8 cellular contexts compared by ENCODE assay signal in genomic region chr3:58414538-58415197, GRCh38. TPM values are rescaled to one million over a fixed set of nuclear protein-coding genes. Genes with fewer than 3 reads are reported as not detected.
DNase-seq lines count a peak whose midpoint lies in the region; ATAC-seq and TF ChIP-seq lines count a peak whose summit lies in the region.

No MANE protein-coding gene starts in this region.

- H3K27ac Mint-ChIP-seq in CD4-positive, alpha-beta memory T cell, result peak overlapping the region in 1 of 7 donors; percentile 47
- H3K27ac Mint-ChIP-seq in neural crest cell (ENCODE audit: unreplicated experiment), result no peak overlapping the region

- TF ChIP-seq CTCF in fibroblast of mammary gland (conservative IDR thresholded peaks at IDR 0.05; ENCODE audit: control insufficient read depth, insufficient read depth, low read depth, low read length), result peak; percentile 84
- peak; percentile 79 for TF ChIP-seq CTCF in neural crest cell (conservative IDR thresholded peaks at IDR 0.05)

- peaks cover 0 to 6% (median 4%) of the 10 kb centered on the region in 4 donors for H3K4me1 Mint-ChIP-seq in CD4-positive, alpha-beta memory T cell
- peaks cover 5% of the 10 kb centered on the region for H3K4me1 Mint-ChIP-seq in neural crest cell

- peaks cover 24 to 32% of the 10 kb centered on the region in 2 donors for H3K36me3 Mint-ChIP-seq in CD4-positive, alpha-beta memory T cell
- H3K36me3 Mint-ChIP-seq in neural crest cell (ENCODE audit: low read depth), result no peaks in the 10 kb centered on the region

- POLR2A ChIA-PET in CD4-positive, alpha-beta memory T cell (lab: Charles Lee; ENCODE audit: partially characterized antibody), result interaction anchor here (1.3 to 3.1 kb wide), 2 partner anchors 19 to 177 kb away, joined by 3 to 8 read pairs; partner anchors contain the start of genes ABHD6 and PDHB

- no peak overlapping the region for H3K4me3 Mint-ChIP-seq in CD4-positive, alpha-beta memory T cell
- H3K4me3 Mint-ChIP-seq in neural crest cell, result no peak overlapping the region

- ATAC-seq in aorta (ENCODE audit: low FRiP score) (peak; percentile 81), HG02642 (IDR thresholded peaks at IDR 0.05; ENCODE audit: poor library complexity, unreplicated experiment) (no peak)

- H3K9me3 Mint-ChIP-seq in CD4-positive, alpha-beta memory T cell, result peaks cover 0 to 2% (median 0%) of the 10 kb centered on the region in 8 donors
- H3K9me3 Mint-ChIP-seq in neural crest cell, result no peaks in the 10 kb centered on the region

- no peaks in the 10 kb centered on the region for H3K27me3 ChIP-seq in CD4-positive, alpha-beta memory T cell (ENCODE audit: insufficient read depth, low read length)
- H3K27me3 ChIP-seq in H7 (ENCODE audit: control insufficient read depth, insufficient read depth, low read length) (no peaks in the 10 kb centered on the region), aorta (ENCODE audit: control insufficient read depth in 1 of 2, insufficient read depth in 2 of 2, low read length in 1 of 2) (no peaks in the 10 kb centered on the region)

- H3K27ac ChIP-seq in CD4-positive, alpha-beta memory T cell (ENCODE audit: low read depth, low read length), result no peak overlapping the region
- H3K27ac ChIP-seq in aorta (ENCODE audit: low read depth in 1 of 2, low read length in 2 of 2), result no peak overlapping the region

- peak; percentile 46 to 65 (median 53) for DNase-seq in CD4-positive, alpha-beta memory T cell
- peak; percentile 56 for DNase-seq in H7
- DNase-seq in NCI-H748 (lab: John Stamatoyannopoulos, UW; ENCODE audit: unreplicated experiment), result peak; percentile 44
- peak; percentile 30 for DNase-seq in activated CD8-positive, alpha-beta memory T cell treated with anti-CD3 and anti-CD28 coated beads, Interleukin-2, amount 50 U/mL, for 4 hours
- DNase-seq in fibroblast of mammary gland (ENCODE audit: low read depth), result peak; percentile 77
- peak; percentile 53 for DNase-seq in neural crest cell (ENCODE audit: low read depth, low spot score)
- DNase-seq in aorta, result peak in 1 of 2 donors; percentile 59

- CTCF ChIA-PET in CD4-positive, alpha-beta memory T cell (lab: Charles Lee; ENCODE audit: partially characterized antibody), result interaction anchor here (0.8 to 4.7 kb wide), 17 partner anchors 14 to 236 kb away, joined by 3 to 50 read pairs (median 5); partner anchors contain the start of genes HTD2, KCTD6, PDHB and RPP14

- H3K4me1 ChIP-seq in CD4-positive, alpha-beta memory T cell (ENCODE audit: insufficient read depth, low read length), result no peaks in the 10 kb centered on the region
- H3K4me1 ChIP-seq in aorta (ENCODE audit: control insufficient read depth in 1 of 2, insufficient read depth in 2 of 2, low read length in 2 of 2), result no peaks in the 10 kb centered on the region

- H3K4me3 ChIP-seq in CD4-positive, alpha-beta memory T cell (ENCODE audit: low read length in 2 of 2), result no peak overlapping the region
- H3K4me3 ChIP-seq in H7 (ENCODE audit: insufficient read depth, low read depth, low read length), result no peak overlapping the region
- H3K4me3 ChIP-seq in fibroblast of mammary gland (ENCODE audit: control insufficient read depth, low read depth, low read length), result no peak overlapping the region
- no peak overlapping the region for H3K4me3 ChIP-seq in aorta (ENCODE audit: low read length in 2 of 2)

- no peaks in the 10 kb centered on the region for H3K27me3 Mint-ChIP-seq in CD4-positive, alpha-beta memory T cell
- no peaks in the 10 kb centered on the region for H3K27me3 Mint-ChIP-seq in neural crest cell (ENCODE audit: low read depth)

- no peaks in the 10 kb centered on the region for H3K9me3 ChIP-seq in CD4-positive, alpha-beta memory T cell (ENCODE audit: control insufficient read depth in 1 of 2, low read length in 2 of 2)
- H3K9me3 ChIP-seq in aorta (ENCODE audit: control insufficient read depth, low read length), result no peaks in the 10 kb centered on the region

- intact Hi-C loops in CD4-positive, alpha-beta memory T cell (cut with micrococcal nuclease), result loop anchor here (1.0 kb wide), 6 partner anchors 81 to 227 kb away; partner anchors contain the start of gene ABHD6
- intact Hi-C loops in aorta (cut with DNase I), result loop anchor here (5.0 to 10.0 kb wide), 3 partner anchors 82 to 240 kb away; partner anchors contain the start of gene PXK (in 2 of the 2)

- H3K36me3 ChIP-seq in CD4-positive, alpha-beta memory T cell (ENCODE audit: insufficient read depth, low read length), result peaks cover 9% of the 10 kb centered on the region
- H3K36me3 ChIP-seq in H7 (replicated peaks; ENCODE audit: control insufficient read depth, insufficient read depth, low read length) (no peaks in the 10 kb centered on the region), aorta (ENCODE audit: control insufficient read depth in 1 of 2, insufficient read depth in 2 of 2, low read length in 1 of 2) (peaks cover 0 to 5% of the 10 kb centered on the region in 2 donors)

RNA-seq across cellular contexts. Expression of gene PDHB, which starts 19.0 kb away (rescaled TPM):
- total RNA-seq in CD4-positive, alpha-beta memory T cell, result 10 to 100 TPM; 55.0 to 58.6 TPM
- 100 to 1,000 TPM; 103 to 148 TPM for polyA plus RNA-seq in CD4-positive, alpha-beta memory T cell
- total RNA-seq in H7 (2014; rRNA removed; shearing (Covaris generic)), result 206 and 219 TPM in 2 replicates
- total RNA-seq in neural crest cell (63.5 and 71.4 TPM in 2 replicates), aorta (10 to 100 TPM; 49.0 to 49.9 TPM)
- 10 to 100 TPM; 68.4 to 72.7 TPM for polyA plus RNA-seq in aorta
